21 cellular contexts compared by ENCODE assay signal in genomic region chr22:49137216-49137840, GRCh38.
A peak's percentile ranks its signal among the peaks of the same experiment; 100 is the strongest.
DNase-seq lines count a peak whose midpoint lies in the region; ATAC-seq and TF ChIP-seq lines count a peak whose summit lies in the region.
"Had no signal": no experiment of that assay in that cellular context is flagged by ENCODE, and none has a peak within 500 bp of the region (broad histone marks: within the 10 kb centered on the region; RNA-seq: fewer than 3 reads in every experiment).

No MANE protein-coding gene starts in this region.

- no peak overlapping the region for H3K27ac ChIP-seq in coronary artery
- no peak overlapping the region for H3K27ac ChIP-seq in ovary
- H3K27ac ChIP-seq in trophoblast cell (ENCODE audit: low read depth, low read length): no peak overlapping the region
- H3K27ac ChIP-seq: 22Rv1, GM23248 had no signal

- H4K8ac ChIP-seq in trophoblast cell (ENCODE audit: low read depth, low read length): no peak overlapping the region

- H2AFZ ChIP-seq in trophoblast cell (ENCODE audit: insufficient read depth, low read length, poor library complexity): no peak overlapping the region
- H2AFZ ChIP-seq: GM23248 had no signal

- H3K4me2 ChIP-seq in trophoblast cell (ENCODE audit: low read length): no peak overlapping the region

- intact Hi-C loops in ovary (cut with DNase I): no loop called here

- ATAC-seq in GM19324 (IDR thresholded peaks at IDR 0.05; ENCODE audit: low FRiP score, unreplicated experiment): no peak
- ATAC-seq: Right ventricle myocardium inferior, SK-N-SH treated with all-trans-retinoic acid at 6 μM for 48 hours, T-cell had no signal

- no peak overlapping the region for H4K12ac ChIP-seq in trophoblast cell (ENCODE audit: low read depth, low read length)

- no peak overlapping the region for H3K14ac ChIP-seq in trophoblast cell (ENCODE audit: low read length)

- H3K4ac ChIP-seq in trophoblast cell (ENCODE audit: low read depth, low read length): no peak overlapping the region

- H3K18ac ChIP-seq in trophoblast cell (ENCODE audit: low read length): no peak overlapping the region

- H3K27me3 ChIP-seq in ovary (no peaks in the 10 kb centered on the region), trophoblast cell (ENCODE audit: insufficient read depth, low read length) (no peaks in the 10 kb centered on the region)

- TF ChIP-seq CTCF in coronary artery (IDR thresholded peaks at IDR 0.05) (no peak), ovary (IDR thresholded peaks at IDR 0.05) (no peak)

- no peak overlapping the region for H3K9ac ChIP-seq in trophoblast cell (ENCODE audit: low read length)
- H3K9ac ChIP-seq: GM23248 had no signal

- no peak overlapping the region for H3K23ac ChIP-seq in trophoblast cell (ENCODE audit: low read length)

- H3K4me3 ChIP-seq in coronary artery: no peak overlapping the region
- H3K4me3 ChIP-seq in ovary: no peak overlapping the region
- H3K4me3 ChIP-seq in trophoblast cell (ENCODE audit: low read depth, low read length): no peak overlapping the region
- H3K4me3 ChIP-seq: GM23248 had no signal

- no peak overlapping the region for H4K91ac ChIP-seq in trophoblast cell (ENCODE audit: low read depth, low read length)

- H2BK5ac ChIP-seq in trophoblast cell (ENCODE audit: low read depth, low read length, poor library complexity): no peak overlapping the region

- no peaks in the 10 kb centered on the region for H3K79me1 ChIP-seq in trophoblast cell (ENCODE audit: low read length)

- WGBS in ovary, 3 donors: 69 to 77% (median 73%) methylated on average over 7 of the region's 7 CpGs
- no CpG with 5 or more reads among the region's 7 CpGs for WGBS in trophoblast cell (ENCODE audit: extremely low coverage, insufficient coverage, insufficient read length)

- no peak overlapping the region for H2BK12ac ChIP-seq in trophoblast cell (ENCODE audit: low read length)

- H3K36me3 ChIP-seq in ovary (no peaks in the 10 kb centered on the region), trophoblast cell (ENCODE audit: control insufficient read depth in 1 of 2, insufficient read depth in 2 of 2, low read length in 2 of 2) (no peaks in the 10 kb centered on the region)

- H3K9me3 ChIP-seq in ovary (no peaks in the 10 kb centered on the region), trophoblast cell (ENCODE audit: insufficient read depth, low read depth, low read length) (no peaks in the 10 kb centered on the region)

- DNase-seq in NCI-H2107 treated with DMSO at 0.1 percent for 48 hours (lab: John Stamatoyannopoulos, UW; ENCODE audit: unreplicated experiment): peak; percentile 43
- no peak for DNase-seq in NCI-H2107 (lab: John Stamatoyannopoulos, UW)
- peak; percentile 59 for DNase-seq in COR-L47 (lab: John Stamatoyannopoulos, UW)
- peak; percentile 48 to 86 for DNase-seq in NCI-H524 (lab: John Stamatoyannopoulos, UW)
- DNase-seq in coronary artery (ENCODE audit: low spot score): peak; percentile 54
- DNase-seq in ovary: no peak
- DNase-seq in trophoblast cell: no peak
- DNase-seq: AML-193; DMS 273 treated with DMSO at 0.1 percent for 48 hours; GM23248; HCEC 1CT; MM.1S; NCI-H1092; NCI-H1436 treated with DMSO at 0.1 percent for 48 hours; NCI-H446 treated with DMSO at 0.1 percent for 48 hours; NK-92 treated with Interleukin-12 subunit alpha and Interleukin-12 subunit beta, amount 100 ng/mL, for 24 hours; T-cell had no signal

- H2AK5ac ChIP-seq in trophoblast cell (ENCODE audit: low read length): no peak overlapping the region

- no peaks in the 10 kb centered on the region for H3K79me2 ChIP-seq in trophoblast cell (ENCODE audit: control insufficient read depth, insufficient read depth, low read length, poor library complexity)

- TF ChIP-seq EP300 in ovary (IDR thresholded peaks at IDR 0.05): no peak

- H2BK120ac ChIP-seq in trophoblast cell (ENCODE audit: insufficient read depth, low read length, poor library complexity): no peak overlapping the region

- H3K4me1 ChIP-seq in ovary (ENCODE audit: insufficient read depth) (no peaks in the 10 kb centered on the region), trophoblast cell (ENCODE audit: control insufficient read depth in 1 of 2, insufficient read depth in 2 of 2, low read length in 2 of 2) (no peaks in the 10 kb centered on the region)

- TF ChIP-seq POLR2A in ovary (IDR thresholded peaks at IDR 0.05): no peak

Comparison
In these comparisons a context has a peak if more than half of its experiments do, and no peak if none do; other contexts are left out.
1. DNase-seq: peak in NCI-H2107 treated with DMSO at 0.1 percent for 48 hours (single experiment), COR-L47 (single experiment), NCI-H524 (2 of 2) and coronary artery (single experiment); none in NCI-H2107 (single experiment), ovary (0 of 5) and trophoblast cell (0 of 2).